In the genomic region with DNA sequence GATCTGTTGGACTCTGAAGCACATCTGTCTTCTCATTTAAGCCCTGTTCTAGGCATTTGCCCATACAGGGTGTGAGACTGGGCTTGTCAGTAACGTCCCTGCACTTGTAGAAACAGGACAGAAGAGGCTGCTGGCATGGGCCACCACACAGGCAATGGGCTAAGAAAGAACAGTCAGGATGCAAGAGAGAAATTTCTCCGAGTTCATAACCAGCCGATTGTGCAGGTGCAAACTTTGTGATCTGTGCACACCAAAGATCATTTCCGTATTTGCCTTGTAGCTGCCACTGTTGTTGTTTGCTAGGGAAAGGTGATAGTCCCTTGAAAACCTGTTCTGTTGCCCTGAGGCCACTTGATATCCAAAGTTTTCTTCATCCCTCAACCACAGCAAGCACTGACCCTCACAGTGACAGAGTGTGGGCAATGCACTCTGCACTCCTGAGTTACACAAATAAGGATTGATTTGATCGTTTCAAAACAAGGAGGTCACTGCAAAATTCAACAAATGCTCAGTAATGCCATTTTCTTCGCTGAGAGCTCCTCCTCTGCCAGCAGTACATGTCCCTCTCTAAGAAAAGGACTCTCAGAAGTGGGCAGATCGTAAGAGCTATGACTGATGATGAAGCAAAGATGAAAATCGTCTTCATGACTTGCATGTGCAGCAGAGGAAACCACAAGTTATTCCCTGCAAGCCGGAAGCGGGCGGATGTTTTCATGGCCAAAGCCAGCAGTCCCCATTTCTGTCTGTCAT, we compare ENCODE assay signal across 10 cellular contexts. TPM values are rescaled to one million over a fixed set of nuclear protein-coding genes. Genes with fewer than 3 reads are reported as not detected.
DNase-seq lines count a peak whose midpoint lies in the region; ATAC-seq and TF ChIP-seq lines count a peak whose summit lies in the region.
"Had no signal": no experiment of that assay in that cellular context is flagged by ENCODE, and none has a peak within 500 bp of the region (broad histone marks: within the 10 kb centered on the region; RNA-seq: fewer than 3 reads in every experiment).

No MANE protein-coding gene starts in this region.

- no peak overlapping the region for H3K9ac ChIP-seq in neural progenitor cell

- no peak for TF ChIP-seq CTCF in AG10803 (conservative IDR thresholded peaks at IDR 0.05; ENCODE audit: low read length)
- TF ChIP-seq CTCF in neural progenitor cell (IDR thresholded peaks at IDR 0.05): no peak

- H3K36me3 Mint-ChIP-seq in IgD-negative memory B cell: peaks cover 4% of the 10 kb centered on the region
- peaks cover 6% of the 10 kb centered on the region for H3K36me3 Mint-ChIP-seq in activated CD4-positive, alpha-beta T cell treated with anti-CD3 and anti-CD28 coated beads, Interleukin-2, amount 10 ng/mL, durations not matched to agents 7 days and 5 days (ENCODE audit: low read depth)
- H3K36me3 Mint-ChIP-seq in neural progenitor cell: no peaks in the 10 kb centered on the region

- no peak overlapping the region for H3K4me3 ChIP-seq in AG10803 (ENCODE audit: low read length)
- H3K4me3 ChIP-seq in neural progenitor cell: no peak overlapping the region
- H3K4me3 ChIP-seq: SJCRH30 had no signal

- H3K9me3 Mint-ChIP-seq in IgD-negative memory B cell (peaks cover 2 to 13% (median 8%) of the 10 kb centered on the region in 3 donors), neural progenitor cell (no peaks in the 10 kb centered on the region)
- H3K9me3 Mint-ChIP-seq in activated CD4-positive, alpha-beta T cell treated with anti-CD3 and anti-CD28 coated beads, Interleukin-2, amount 10 ng/mL, durations not matched to agents 7 days and 5 days: peaks cover 3% of the 10 kb centered on the region

- peaks cover 10% of the 10 kb centered on the region for H3K4me1 ChIP-seq in neural progenitor cell
- H3K4me1 ChIP-seq: SJCRH30 had no signal

- H3K4me1 Mint-ChIP-seq in IgD-negative memory B cell (peaks cover 31 to 38% (median 32%) of the 10 kb centered on the region in 3 donors), neural progenitor cell (peaks cover 12% of the 10 kb centered on the region)
- H3K4me1 Mint-ChIP-seq in activated CD4-positive, alpha-beta T cell treated with anti-CD3 and anti-CD28 coated beads, Interleukin-2, amount 10 ng/mL, durations not matched to agents 7 days and 5 days: peaks cover 75% of the 10 kb centered on the region

- no peaks in the 10 kb centered on the region for H3K79me2 ChIP-seq in neural progenitor cell (ENCODE audit: low read depth)

- no peak overlapping the region for H2AFZ ChIP-seq in neural progenitor cell (replicated peaks)

- H3K27ac Mint-ChIP-seq in IgD-negative memory B cell: peak overlapping the region in 2 of 3 donors; percentile 2 to 13
- H3K27ac Mint-ChIP-seq in activated CD4-positive, alpha-beta T cell treated with anti-CD3 and anti-CD28 coated beads, Interleukin-2, amount 10 ng/mL, durations not matched to agents 7 days and 5 days: peak overlapping the region; percentile 87
- no peak overlapping the region for H3K27ac Mint-ChIP-seq in neural progenitor cell

- peaks cover 50% of the 10 kb centered on the region for H3K27me3 ChIP-seq in neural progenitor cell
- H3K27me3 ChIP-seq: SJCRH30 had no signal

- H3F3A ChIP-seq in neural progenitor cell (ENCODE audit: low read depth): peaks cover 11% of the 10 kb centered on the region

- no peak overlapping the region for H3K4me2 ChIP-seq in neural progenitor cell

- H3K36me3 ChIP-seq in neural progenitor cell: no peaks in the 10 kb centered on the region
- H3K36me3 ChIP-seq: SJCRH30 had no signal

- CTCF ChIA-PET in activated CD4-positive, alpha-beta T cell treated with anti-CD3 and anti-CD28 coated beads, Interleukin-2, amount 10 ng/mL, durations not matched to agents 7 days and 5 days (lab: Charles Lee): interaction anchor here (1.0 to 2.2 kb wide), 5 partner anchors 9 to 24 kb away, joined by 3 to 11 read pairs (median 3); no protein-coding TSS in a partner anchor

- ATAC-seq in left ventricle myocardium superior: peak; percentile 38

- POLR2A ChIA-PET in activated CD4-positive, alpha-beta T cell treated with anti-CD3 and anti-CD28 coated beads, Interleukin-2, amount 10 ng/mL, durations not matched to agents 7 days and 5 days (lab: Charles Lee): interaction anchor here (2.2 kb wide), 1 partner anchor 12 kb away, joined by 5 read pairs; no protein-coding TSS in a partner anchor

- intact Hi-C loops in left ventricle myocardium superior (cut with micrococcal nuclease): loop anchor here (10.0 kb wide), 1 partner anchor 520 kb away; no protein-coding TSS in a partner anchor

- H3K27ac ChIP-seq in neural progenitor cell: no peak overlapping the region
- H3K27ac ChIP-seq: SJCRH30 had no signal

- H3K9me3 ChIP-seq in neural progenitor cell (ENCODE audit: low read depth): no peaks in the 10 kb centered on the region
- H3K9me3 ChIP-seq: SJCRH30 had no signal

- H3K27me3 Mint-ChIP-seq in IgD-negative memory B cell (no peaks in the 10 kb centered on the region), neural progenitor cell (ENCODE audit: insufficient read depth, low read depth) (peaks cover 6% of the 10 kb centered on the region)
- no peaks in the 10 kb centered on the region for H3K27me3 Mint-ChIP-seq in activated CD4-positive, alpha-beta T cell treated with anti-CD3 and anti-CD28 coated beads, Interleukin-2, amount 10 ng/mL, durations not matched to agents 7 days and 5 days

- no peaks in the 10 kb centered on the region for H4K20me1 ChIP-seq in neural progenitor cell (ENCODE audit: low read depth)

- DNase-seq in AG10803 (ENCODE audit: low read depth) (peak; percentile 33), left ventricle myocardium superior (no peak), neural progenitor cell (ENCODE audit: low spot score) (no peak), RKO (ENCODE audit: low spot score) (no peak), NCI-H128 (lab: John Stamatoyannopoulos, UW; ENCODE audit: unreplicated experiment) (no peak)
- DNase-seq in activated CD4-positive, alpha-beta T cell treated with anti-CD3 and anti-CD28 coated beads, Interleukin-2, amount 10 ng/mL, durations not matched to agents 7 days and 5 days: peak; percentile 59
- DNase-seq in effector CD8-positive, alpha-beta T cell (lab: John Stamatoyannopoulos, UW): no peak
- DNase-seq: nucleus accumbens, SJCRH30 had no signal

- H3K4me3 Mint-ChIP-seq in IgD-negative memory B cell (peak overlapping the region in 3 of 4 donors; percentile 11 to 81 (median 74)), neural progenitor cell (no peak overlapping the region)
- peak overlapping the region; percentile 58 for H3K4me3 Mint-ChIP-seq in activated CD4-positive, alpha-beta T cell treated with anti-CD3 and anti-CD28 coated beads, Interleukin-2, amount 10 ng/mL, durations not matched to agents 7 days and 5 days

RNA-seq across cellular contexts. Expression of a gene that starts 20.2 kb away (rescaled TPM):
- polyA plus RNA-seq in IgD-negative memory B cell: 1,101 TPM
- total RNA-seq in activated CD4-positive, alpha-beta T cell treated with anti-CD3 and anti-CD28 coated beads, Interleukin-2, amount 10 ng/mL, durations not matched to agents 7 days and 5 days: 100 to 1,000 TPM; 155 to 167 TPM
- 62.0 TPM for total RNA-seq in left ventricle myocardium superior
- total RNA-seq in neural progenitor cell (ENCODE audit: low replicate concordance): 8.7 and 11.9 TPM in 2 replicates

Comparison
In these comparisons a context has a peak if more than half of its experiments do, and no peak if none do; other contexts are left out.
1. DNase-seq: peak in AG10803 (single experiment) and activated CD4-positive, alpha-beta T cell treated with anti-CD3 and anti-CD28 coated beads, Interleukin-2, amount 10 ng/mL, durations not matched to agents 7 days and 5 days (single experiment); none in left ventricle myocardium superior (single experiment), neural progenitor cell (single experiment), RKO (single experiment), NCI-H128 (single experiment) and effector CD8-positive, alpha-beta T cell (single experiment).